ENCODE assay signal across 8 cellular contexts in the genomic region with DNA sequence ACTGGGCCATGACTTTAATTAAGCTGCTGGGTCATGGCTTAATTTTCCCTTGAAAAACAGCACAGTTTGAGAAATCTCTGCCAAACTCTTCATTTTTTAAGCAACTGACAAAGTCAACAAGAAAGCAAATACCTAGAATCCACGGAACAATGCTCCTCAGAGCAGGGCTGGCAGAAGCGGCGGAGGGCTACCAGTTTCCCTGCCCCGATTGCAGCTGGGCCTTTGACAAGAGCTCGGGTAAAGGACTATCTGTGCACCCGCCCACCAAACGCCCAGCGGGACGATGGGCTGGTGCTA. TPM values are rescaled to one million over a fixed set of nuclear protein-coding genes. Genes with fewer than 3 reads are reported as not detected.
DNase-seq lines count a peak whose midpoint lies in the region; ATAC-seq and FAIRE-seq lines count a peak whose summit lies in the region.

No MANE protein-coding gene starts in this region.

- no peak overlapping the region for H3K27ac ChIP-seq in iPS-18a (ENCODE audit: low read length)

- no peaks in the 10 kb centered on the region for H3K9me3 Mint-ChIP-seq in activated naive CD8-positive, alpha-beta T cell treated with anti-CD3 and anti-CD28 coated beads for 36 hours
- no peaks in the 10 kb centered on the region for H3K9me3 Mint-ChIP-seq in stimulated activated naive B cell treated with anti-CD40 and anti-IgM and Interleukin-4, amounts not matched to agents 10 μg/mL and 1 μg/mL and 100 μg/mL, for 72 hours

- no peaks in the 10 kb centered on the region for H3K36me3 Mint-ChIP-seq in activated naive CD8-positive, alpha-beta T cell treated with anti-CD3 and anti-CD28 coated beads for 36 hours
- peaks cover 0 to 6% of the 10 kb centered on the region in 2 donors for H3K36me3 Mint-ChIP-seq in stimulated activated naive B cell treated with anti-CD40 and anti-IgM and Interleukin-4, amounts not matched to agents 10 μg/mL and 1 μg/mL and 100 μg/mL, for 72 hours

- peaks cover 4% of the 10 kb centered on the region for H3K27me3 ChIP-seq in iPS-18a (ENCODE audit: control insufficient read depth, insufficient read depth, low read length)

- peak; percentile 9 for DNase-seq in activated naive CD4-positive, alpha-beta T cell treated with anti-CD3 and anti-CD28 coated beads, Interleukin-2, amount 50 U/mL, for 16 hours
- DNase-seq in activated naive CD4-positive, alpha-beta T cell (lab: John Stamatoyannopoulos, UW) = no peak
- DNase-seq in activated naive CD8-positive, alpha-beta T cell treated with anti-CD3 and anti-CD28 coated beads for 36 hours = no peak
- DNase-seq in stimulated activated naive B cell treated with anti-CD40 and anti-IgM and Interleukin-4, amounts not matched to agents 10 μg/mL and 1 μg/mL and 100 μg/mL, for 72 hours = no peak
- DNase-seq in RCC 7860 (ENCODE audit: low spot score) = no peak
- no peak for DNase-seq in inferior parietal cortex (ENCODE audit: extremely low spot score)

- peaks cover 70% of the 10 kb centered on the region for H3K27me3 Mint-ChIP-seq in activated naive CD8-positive, alpha-beta T cell treated with anti-CD3 and anti-CD28 coated beads for 36 hours
- H3K27me3 Mint-ChIP-seq in stimulated activated naive B cell treated with anti-CD40 and anti-IgM and Interleukin-4, amounts not matched to agents 10 μg/mL and 1 μg/mL and 100 μg/mL, for 72 hours = no peaks in the 10 kb centered on the region

- H3K4me3 ChIP-seq in iPS-18a (ENCODE audit: low read length) = peak overlapping the region; percentile 87

- peaks cover 37% of the 10 kb centered on the region for H3K4me1 ChIP-seq in iPS-18a (ENCODE audit: control insufficient read depth, low read depth, low read length)

- H3K9me3 ChIP-seq in iPS-18a (ENCODE audit: control insufficient read depth, low read depth, low read length) = no peaks in the 10 kb centered on the region

- no peak overlapping the region for H3K27ac Mint-ChIP-seq in activated naive CD8-positive, alpha-beta T cell treated with anti-CD3 and anti-CD28 coated beads for 36 hours
- peak overlapping the region; percentile 91 for H3K27ac Mint-ChIP-seq in stimulated activated naive B cell treated with anti-CD40 and anti-IgM and Interleukin-4, amounts not matched to agents 10 μg/mL and 1 μg/mL and 100 μg/mL, for 72 hours

- H3K9ac ChIP-seq in iPS-18a (ENCODE audit: low read length) = peak overlapping the region; percentile 72

- no peaks in the 10 kb centered on the region for H3K36me3 ChIP-seq in iPS-18a (ENCODE audit: control insufficient read depth, low read depth, low read length)

- no peak for ATAC-seq in stimulated activated naive B cell treated with anti-CD40 and anti-IgM and Interleukin-4, amounts not matched to agents 10 μg/mL and 1 μg/mL and 100 μg/mL, for 72 hours (replicated peaks)
- ATAC-seq in HG03045 (IDR thresholded peaks at IDR 0.05; ENCODE audit: unreplicated experiment) = no peak

- peak overlapping the region; percentile 71 for H3K4me3 Mint-ChIP-seq in activated naive CD8-positive, alpha-beta T cell treated with anti-CD3 and anti-CD28 coated beads for 36 hours
- H3K4me3 Mint-ChIP-seq in stimulated activated naive B cell treated with anti-CD40 and anti-IgM and Interleukin-4, amounts not matched to agents 10 μg/mL and 1 μg/mL and 100 μg/mL, for 72 hours = peak overlapping the region; percentile 96 to 98

- no peak for FAIRE-seq in RCC 7860 (lab: Jason Lieb, UNC)

- peaks cover 8% of the 10 kb centered on the region for H3K4me1 Mint-ChIP-seq in activated naive CD8-positive, alpha-beta T cell treated with anti-CD3 and anti-CD28 coated beads for 36 hours
- peaks cover 12 to 35% of the 10 kb centered on the region in 2 donors for H3K4me1 Mint-ChIP-seq in stimulated activated naive B cell treated with anti-CD40 and anti-IgM and Interleukin-4, amounts not matched to agents 10 μg/mL and 1 μg/mL and 100 μg/mL, for 72 hours

RNA-seq across cellular contexts. Expression of gene GOLIM4, which starts 1.2 kb away (rescaled TPM):
- 1 to 10 TPM; 6.1 to 6.5 TPM for total RNA-seq in activated naive CD8-positive, alpha-beta T cell treated with anti-CD3 and anti-CD28 coated beads for 36 hours
